ENCODE assay signal across 7 cellular contexts in the genomic region with DNA sequence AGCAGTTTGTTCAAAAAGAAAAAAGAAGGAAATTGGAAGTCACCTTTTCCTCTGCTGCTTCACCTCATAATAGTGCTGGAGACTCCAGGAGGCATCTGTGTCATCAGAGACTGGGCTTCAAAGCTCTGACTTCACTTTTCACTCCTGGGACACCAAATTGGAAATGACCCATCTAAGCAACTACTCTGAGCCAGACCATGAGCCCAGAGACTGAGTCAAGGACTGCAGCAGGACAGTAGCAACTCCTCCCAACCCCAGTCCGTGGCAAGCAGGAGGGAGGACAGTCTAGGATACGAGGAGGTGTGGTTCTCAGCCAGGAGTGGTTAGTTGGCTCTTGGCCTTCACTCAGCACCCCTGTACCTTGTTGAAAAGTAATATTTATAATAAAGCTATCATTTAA.
"Had no signal": no experiment of that assay in that cellular context is flagged by ENCODE, and none has a peak within 500 bp of the region (broad histone marks: within the 10 kb centered on the region; RNA-seq: fewer than 3 reads in every experiment).

No MANE protein-coding gene starts in this region.

- H3K36me3 ChIP-seq: HAP-1 had no signal

- FAIRE-seq: HepG2 had no signal

- H3K9me3 ChIP-seq: HAP-1 had no signal

- H3K4me1 ChIP-seq: HAP-1 had no signal

- DNase-seq: GOT3, H7, HFFc6 had no signal

- ATAC-seq: HCT116, HepG2 had no signal

- H3K4me3 ChIP-seq: HAP-1 had no signal

- H3K27ac ChIP-seq: HL-60 had no signal
